Comparison of ENCODE assay signal across 13 cellular contexts in genomic region chr21:43750339-43751033, GRCh38.
"Had no signal": no experiment of that assay in that cellular context is flagged by ENCODE, and none has a peak within 500 bp of the region (broad histone marks: within the 10 kb centered on the region; RNA-seq: fewer than 3 reads in every experiment).

No MANE protein-coding gene starts in this region.

- H3K4me1 Mint-ChIP-seq: mesothelial cell of epicardium had no signal

- FAIRE-seq: small intestine had no signal

- H3K9me3 Mint-ChIP-seq: mesothelial cell of epicardium had no signal

- H3K4me3 Mint-ChIP-seq: mesothelial cell of epicardium had no signal

- H3K4me3 ChIP-seq: body of pancreas, hepatocyte, lower lobe of right lung, right atrium auricular region had no signal

- ATAC-seq: body of pancreas had no signal

- H3K27ac ChIP-seq: body of pancreas, hepatocyte, lower lobe of right lung, right atrium auricular region had no signal

- H3K4me1 ChIP-seq: lower lobe of right lung, right atrium auricular region had no signal

- DNase-seq: activated CD4-positive, alpha-beta T cell treated with anti-CD3 and anti-CD28 coated beads, Interleukin-2, amount 50 U/mL, for 48 hours; activated CD4-positive, CD25-positive, alpha-beta regulatory T cell treated with anti-CD3 and anti-CD28 coated beads, Interleukin-2, amount 50 U/mL, for 72 hours; activated T-cell treated with anti-CD3 and anti-CD28 coated beads, Interleukin-2, amount 50 U/mL, for 48 hours; body of pancreas; effector memory CD4-positive, alpha-beta T cell; lower lobe of right lung; nucleus accumbens; small intestine; T-helper 2 cell; trophoblast cell had no signal

- H3K27ac Mint-ChIP-seq: mesothelial cell of epicardium had no signal

- H3K27me3 ChIP-seq: body of pancreas, hepatocyte, right atrium auricular region had no signal

- H3K9me3 ChIP-seq: body of pancreas, lower lobe of right lung, right atrium auricular region had no signal
